8 cellular contexts compared by ENCODE assay signal in the genomic region with DNA sequence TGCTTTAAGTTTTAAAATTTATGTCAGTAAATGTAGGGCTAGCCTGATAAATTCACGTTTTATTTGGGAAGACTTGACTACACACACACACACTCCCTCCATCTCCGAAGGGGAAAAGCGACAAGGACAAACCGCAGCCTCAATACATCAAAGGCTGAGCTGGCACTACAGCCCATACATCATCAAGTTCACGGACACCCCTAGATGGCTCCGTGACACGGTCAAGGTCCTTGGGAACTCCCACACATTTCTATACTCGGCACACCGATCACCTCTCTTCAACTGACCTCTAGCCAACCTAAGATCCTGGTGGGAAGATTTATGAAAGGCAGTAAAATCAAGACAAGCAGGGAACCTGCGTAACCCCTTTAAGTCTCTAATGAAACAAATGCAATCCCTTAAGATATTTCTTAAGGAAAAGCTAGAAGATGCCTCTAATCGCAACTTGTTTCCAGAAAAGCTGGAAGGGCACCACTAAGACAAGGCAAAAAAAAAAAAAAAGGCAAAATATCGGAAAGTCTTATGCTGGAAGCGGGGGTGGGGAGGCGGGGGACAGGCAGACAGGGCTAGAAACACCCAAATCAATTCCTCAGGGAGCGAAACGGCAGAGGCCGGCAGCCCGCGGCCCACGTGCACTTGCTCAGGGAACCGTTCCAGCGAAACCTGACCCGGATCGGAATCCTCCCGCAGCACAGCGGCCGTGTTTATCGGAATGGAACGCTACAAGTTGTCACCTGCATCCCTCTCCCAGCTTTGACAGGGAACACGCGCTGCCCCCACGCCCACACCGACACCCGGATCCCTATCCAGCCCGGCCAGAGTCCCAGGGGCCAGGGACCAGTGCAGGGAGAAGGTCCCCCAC. TPM values are rescaled to one million over a fixed set of nuclear protein-coding genes. Genes with fewer than 3 reads are reported as not detected.
DNase-seq lines count a peak whose midpoint lies in the region; ATAC-seq and TF ChIP-seq lines count a peak whose summit lies in the region.

No MANE protein-coding gene starts in this region.

- POLR2A ChIA-PET in Panc1 (lab: Charles Lee): no interaction called here

- intact Hi-C loops in Panc1 (cut with micrococcal nuclease; ENCODE audit: unreplicated experiment): loop anchor here (10.0 kb wide), 1 partner anchor 524 kb away; no protein-coding TSS in a partner anchor

- DNase-seq in DMS53 (lab: John Stamatoyannopoulos, UW) (peak; percentile 67), DMS53 treated with DMSO at 0.1 percent for 48 hours (lab: John Stamatoyannopoulos, UW; ENCODE audit: unreplicated experiment) (no peak), Panc1 (ENCODE audit: low read depth, low spot score) (no peak), epithelial cell of proximal tubule (ENCODE audit: low read depth) (no peak)
- DNase-seq in NK-92 treated with Interleukin-12 subunit alpha and Interleukin-12 subunit beta, amount 100 ng/mL, for 24 hours (lab: John Stamatoyannopoulos, UW): no peak

- WGBS in urinary bladder: 6% methylated on average over 35 of the region's 35 CpGs

- H3K27me3 ChIP-seq in Panc1 (ENCODE audit: control insufficient read depth, insufficient read depth, low read length): peaks cover 59% of the 10 kb centered on the region
- H3K27me3 ChIP-seq in mucosa of rectum (ENCODE audit: control insufficient read depth in 2 of 2, insufficient read depth in 2 of 2, low read length in 2 of 2): peaks cover 18 to 26% of the 10 kb centered on the region in 2 donors

- H3K4me3 ChIP-seq in Panc1 (ENCODE audit: low read depth in 2 of 2, low read length in 2 of 2) (peak overlapping the region; percentile 17 to 40; a peak in 3 of 4 replicates), epithelial cell of proximal tubule (ENCODE audit: low read depth, low read length) (peak overlapping the region; percentile 52), mucosa of rectum (ENCODE audit: low read length in 2 of 2) (peak overlapping the region; percentile 55 to 67), urinary bladder (ENCODE audit: low read depth, low read length) (peak overlapping the region; percentile 50)

- in situ Hi-C loops in Panc1 (cut with HindIII; ENCODE audit: low pct_unique_long_range_greater_than_20kb, low sequenced_read_pairs): no loop called here

- CTCF ChIA-PET in Panc1 (lab: Charles Lee): interaction anchor here (0.7 kb wide), 1 partner anchor 1131 kb away, joined by 3 read pairs; no protein-coding TSS in a partner anchor

- ATAC-seq in Panc1: no peak
- no peak for ATAC-seq in HG03135 (IDR thresholded peaks at IDR 0.05; ENCODE audit: unreplicated experiment)

- H3K9me3 ChIP-seq in Panc1 (ENCODE audit: control insufficient read depth, insufficient read depth, low read depth, low read length): no peaks in the 10 kb centered on the region
- H3K9me3 ChIP-seq in mucosa of rectum (ENCODE audit: control insufficient read depth in 2 of 2, low read length in 2 of 2): no peaks in the 10 kb centered on the region

- H3K27ac ChIP-seq in Panc1 (ENCODE audit: low read length) (no peak overlapping the region), mucosa of rectum (ENCODE audit: low read depth in 2 of 2, low read length in 2 of 2) (no peak overlapping the region), urinary bladder (ENCODE audit: low read depth) (no peak overlapping the region)

- H3K9ac ChIP-seq in mucosa of rectum (ENCODE audit: low read depth in 1 of 2, low read length in 2 of 2): no peak overlapping the region

- H3K36me3 ChIP-seq in Panc1 (ENCODE audit: control insufficient read depth, insufficient read depth, low read length) (no peaks in the 10 kb centered on the region), mucosa of rectum (ENCODE audit: control insufficient read depth in 2 of 2, insufficient read depth in 2 of 2, low read length in 2 of 2) (no peaks in the 10 kb centered on the region), urinary bladder (ENCODE audit: insufficient read depth) (no peaks in the 10 kb centered on the region)

- peaks cover 11% of the 10 kb centered on the region; the same call in 1 of the 2 replicates for H3K4me1 ChIP-seq in Panc1 (ENCODE audit: control insufficient read depth, insufficient read depth, low read length)
- H3K4me1 ChIP-seq in mucosa of rectum (ENCODE audit: control insufficient read depth in 2 of 2, insufficient read depth in 2 of 2, low read length in 2 of 2): peaks cover 12 to 18% of the 10 kb centered on the region in 2 donors
- no peaks in the 10 kb centered on the region for H3K4me1 ChIP-seq in urinary bladder (ENCODE audit: insufficient read depth)

- no TSS peak for BruUV-seq in Panc1 (replicated peaks; lab: Mats Ljungman, UMichigan)

- no peak for TF ChIP-seq CTCF in Panc1 (IDR thresholded peaks at IDR 0.05)
- TF ChIP-seq CTCF in epithelial cell of proximal tubule (conservative IDR thresholded peaks at IDR 0.05; ENCODE audit: low read depth, low read length): no peak

RNA-seq across cellular contexts. Expression of a gene that starts 1.5 kb away (rescaled TPM):
- 0.05 TPM for total RNA-seq in Panc1 (2021; ENCODE audit: unreplicated experiment)
- not detected for polyA plus RNA-seq in Panc1 (2012; ENCODE audit: insufficient read length)
- 0.07 and 0.12 TPM in 2 replicates for total RNA-seq in epithelial cell of proximal tubule
- 23.0 TPM for total RNA-seq in urinary bladder
- 5.7 TPM for polyA plus RNA-seq in urinary bladder

Comparison
In these comparisons a context has a peak if more than half of its experiments do, and no peak if none do; other contexts are left out.
1. RNA of a gene that starts 1.5 kb away (total RNA-seq): 23.0 TPM in urinary bladder (single experiment); 0.07 to 0.12 TPM in epithelial cell of proximal tubule and 0.05 TPM in Panc1 (single experiment); every median in the first group is over 10 times any median in the second.
2. Peak in every context shown above with its lines, with median percentiles within 50 percentile points of each other: H3K4me3 ChIP-seq.